ENCODE assay signal across 10 cellular contexts in genomic region chr15:57555270-57555669, GRCh38. TPM values are rescaled to one million over a fixed set of nuclear protein-coding genes. Genes with fewer than 3 reads are reported as not detected.
DNase-seq lines count a peak whose midpoint lies in the region; ATAC-seq and TF ChIP-seq lines count a peak whose summit lies in the region.
"Had no signal": no experiment of that assay in that cellular context is flagged by ENCODE, and none has a peak within 500 bp of the region (broad histone marks: within the 10 kb centered on the region; RNA-seq: fewer than 3 reads in every experiment).

No MANE protein-coding gene starts in this region.

- in situ Hi-C loops in G401 (cut with HindIII; ENCODE audit: low sequenced_read_pairs) = no loop called here

- H3K27me3 ChIP-seq in lower lobe of right lung (ENCODE audit: low read depth) = no peaks in the 10 kb centered on the region
- no peaks in the 10 kb centered on the region for H3K27me3 ChIP-seq in thyroid gland

- intact Hi-C loops in lower lobe of right lung (cut with DNase I) = no loop called here
- intact Hi-C loops in thyroid gland (cut with DNase I) = loop anchor here (5.0 to 10.0 kb wide), 2 partner anchors 52 to 310 kb away; no protein-coding TSS in a partner anchor

- ATAC-seq in lower lobe of right lung (no peak), HG03457 (IDR thresholded peaks at IDR 0.05; ENCODE audit: unreplicated experiment) (no peak)

- WGBS in thyroid gland, 2 donors = 92 to 95% methylated on average over 3 of the region's 3 CpGs

- no peak for TF ChIP-seq POLR2A in thyroid gland (IDR thresholded peaks at IDR 0.05)

- peaks cover 39% of the 10 kb centered on the region for H3K4me1 ChIP-seq in lower lobe of right lung
- H3K4me1 ChIP-seq in thyroid gland = peaks cover 30 to 34% of the 10 kb centered on the region in 2 donors

- H3K4me3 ChIP-seq in lower lobe of right lung (no peak overlapping the region), thyroid gland (replicated peaks in 1 of 3) (no peak overlapping the region)

- H3K27ac ChIP-seq in lower lobe of right lung (peak overlapping the region; percentile 87), thyroid gland (peak overlapping the region in 2 of 3 donors; percentile 39 to 54)

- TF ChIP-seq CTCF in lower lobe of right lung (IDR thresholded peaks at IDR 0.05) (no peak), thyroid gland (IDR thresholded peaks at IDR 0.05) (no peak)

- peak; percentile 28 for DNase-seq in NCI-H82 (lab: John Stamatoyannopoulos, UW)
- DNase-seq in NCI-H82 treated with DMSO at 0.1 percent for 48 hours (lab: John Stamatoyannopoulos, UW; ENCODE audit: unreplicated experiment) = no peak
- DNase-seq in amniotic epithelial cell (ENCODE audit: low read depth) = peak; percentile 28
- no peak for DNase-seq in lower lobe of right lung
- peak in 1 of 2 donors; percentile 25 for DNase-seq in thyroid gland
- DNase-seq in NCI-H774 (lab: John Stamatoyannopoulos, UW) = no peak
- DNase-seq in G401 (ENCODE audit: low spot score) = no peak
- DNase-seq: amniotic stem cell; effector CD8-positive, alpha-beta T cell had no signal

- H3K36me3 ChIP-seq in lower lobe of right lung (no peaks in the 10 kb centered on the region), thyroid gland (no peaks in the 10 kb centered on the region)

- H3K9me3 ChIP-seq in lower lobe of right lung (no peaks in the 10 kb centered on the region), thyroid gland (no peaks in the 10 kb centered on the region)

RNA-seq across cellular contexts. Expression of gene MYZAP, which starts 36.4 kb away (rescaled TPM):
- 41.3 TPM for total RNA-seq in lower lobe of right lung
- total RNA-seq in thyroid gland = 10 to 100 TPM in 1 of 4 donors, 1 to 10 TPM in 3; 3.2 to 20.7 (median 6.4) TPM
- total RNA-seq in G401 (2014; rRNA removed; shearing (Covaris generic)) = 0.06 and 3.4 TPM in 2 replicates

Comparison
In these comparisons a context has a peak if more than half of its experiments do, and no peak if none do; other contexts are left out.
1. DNase-seq: peak in NCI-H82 (single experiment) and amniotic epithelial cell (single experiment); none in NCI-H82 treated with DMSO at 0.1 percent for 48 hours (single experiment), lower lobe of right lung (single experiment), NCI-H774 (single experiment) and G401 (single experiment).